In genomic region chr7:30743371-30744074, GRCh38 we compare ENCODE assay signal across 12 cellular contexts. TPM values are rescaled to one million over a fixed set of nuclear protein-coding genes. Genes with fewer than 3 reads are reported as not detected.
DNase-seq lines count a peak whose midpoint lies in the region; ATAC-seq, FAIRE-seq and TF ChIP-seq lines count a peak whose summit lies in the region.
"Had no signal": no experiment of that assay in that cellular context is flagged by ENCODE, and none has a peak within 500 bp of the region (broad histone marks: within the 10 kb centered on the region; RNA-seq: fewer than 3 reads in every experiment).

No MANE protein-coding gene starts in this region.

- no peak overlapping the region for H3K4me2 ChIP-seq in keratinocyte (ENCODE audit: control insufficient read depth, extremely low read depth, insufficient read depth, low read depth, low read length)

- H3K9ac ChIP-seq in keratinocyte (ENCODE audit: control insufficient read depth, extremely low read depth, insufficient read depth, low read length) = no peak overlapping the region

- H3K27me3 ChIP-seq in keratinocyte (ENCODE audit: control insufficient read depth, extremely low read depth, insufficient read depth, low read length) = peaks cover 4% of the 10 kb centered on the region

- no peak for ATAC-seq in HG03378 (IDR thresholded peaks at IDR 0.05; ENCODE audit: unreplicated experiment)
- ATAC-seq: activated CD4-positive, alpha-beta T cell treated with anti-CD3 and anti-CD28 coated beads for 36 hours had no signal

- H3K4me3 ChIP-seq in astrocyte of the cerebellum (ENCODE audit: low read depth, low read length) (no peak overlapping the region), keratinocyte (ENCODE audit: control insufficient read depth in 2 of 3, extremely low read depth in 1 of 3, insufficient read depth in 2 of 3, low read depth in 1 of 3, low read length in 3 of 3) (no peak overlapping the region)
- H3K4me3 ChIP-seq: coronary artery had no signal

- H2AFZ ChIP-seq in keratinocyte (ENCODE audit: control insufficient read depth, low read length) = no peak overlapping the region

- dilution Hi-C loops in keratinocyte (cut with MboI; ENCODE audit: extremely low pct_ligation_motif_present, low sequenced_read_pairs) = loop anchor here (25.0 kb wide), 1 partner anchor 106 kb away; no protein-coding TSS in a partner anchor

- in situ Hi-C loops in astrocyte of the cerebellum (cut with HindIII; ENCODE audit: low sequenced_read_pairs) = no loop called here

- H4K20me1 ChIP-seq in keratinocyte (ENCODE audit: control insufficient read depth, extremely low read depth, insufficient read depth, low read length) = no peaks in the 10 kb centered on the region

- H3K9me1 ChIP-seq in keratinocyte (ENCODE audit: control insufficient read depth, extremely low read depth, insufficient read depth, low read length) = no peaks in the 10 kb centered on the region

- TF ChIP-seq CTCF in astrocyte of the cerebellum (IDR thresholded peaks at IDR 0.05; ENCODE audit: low read depth, low read length, missing control alignments) (peak; percentile 24), keratinocyte (optimal IDR thresholded peaks at IDR 0.05 in 1 of 3, IDR thresholded peaks at IDR 0.05 in 1 of 3, conservative IDR thresholded peaks at IDR 0.05 in 1 of 3; ENCODE audit: extremely low read depth in 1 of 3, insufficient read depth in 2 of 3, low read length in 3 of 3) (peak; percentile 19 to 70 (median 27))

- H3K36me3 ChIP-seq in keratinocyte (ENCODE audit: control insufficient read depth in 2 of 2, extremely low read depth in 1 of 2, insufficient read depth in 2 of 2, low read length in 2 of 2) = no peaks in the 10 kb centered on the region

- DNase-seq in AG20443 (ENCODE audit: low spot score) = peak; percentile 83
- DNase-seq in HCEC 1CT = peak; percentile 41
- DNase-seq in astrocyte of the cerebellum (ENCODE audit: low read depth) = no peak
- no peak for DNase-seq in keratinocyte (ENCODE audit: low read depth, low spot score)
- no peak for DNase-seq in D341Med (ENCODE audit: low spot score)
- no peak for DNase-seq in NCI-H2029 (lab: John Stamatoyannopoulos, UW)
- DNase-seq in NOMO-1 treated with dmso at 0.1 percent for 144 hours (lab: John Stamatoyannopoulos, UW; ENCODE audit: unreplicated experiment) = no peak
- DNase-seq: activated CD4-positive, alpha-beta T cell treated with anti-CD3 and anti-CD28 coated beads for 36 hours; midbrain; NCI-H1436 had no signal

- H3K27ac ChIP-seq in keratinocyte (ENCODE audit: control insufficient read depth, insufficient read depth, low read length) = no peak overlapping the region
- H3K27ac ChIP-seq: coronary artery had no signal

- H3K4me1 ChIP-seq in keratinocyte (ENCODE audit: control insufficient read depth, extremely low read depth, insufficient read depth, low read length) = no peaks in the 10 kb centered on the region

- no peaks in the 10 kb centered on the region for H3K79me2 ChIP-seq in keratinocyte (ENCODE audit: control insufficient read depth, insufficient read depth, low read length)

- no peaks in the 10 kb centered on the region for H3K9me3 ChIP-seq in keratinocyte (ENCODE audit: control insufficient read depth, low read depth, low read length)

- FAIRE-seq in keratinocyte (lab: Jason Lieb, UNC) = no peak

RNA-seq across cellular contexts. Expression of gene INMT, which starts 8.4 kb away (rescaled TPM):
- polyA plus RNA-seq in keratinocyte = not detected in 3 replicates
- polyA plus RNA-seq in keratinocyte (2011; ENCODE audit: low read depth) = not detected
- polyA plus RNA-seq in keratinocyte (2011; cell fraction: cytosol; rRNA removed) = not detected in 2 replicates
- polyA plus RNA-seq in keratinocyte (2011; cell fraction: nucleus; rRNA removed) = not detected in 2 replicates
- polyA plus RNA-seq in keratinocyte (2012; ENCODE audit: low replicate concordance) = not detected in 2 replicates
- not detected in 3 replicates for polyA minus RNA-seq in keratinocyte
- not detected for polyA minus RNA-seq in keratinocyte (2011; cell fraction: cytosol; rRNA and poly(A)+ RNA removed)
- polyA minus RNA-seq in keratinocyte (2011; cell fraction: nucleus; rRNA and poly(A)+ RNA removed) = not detected in 2 replicates

RNA-seq across cellular contexts. Expression of gene MINDY4, which starts 27.7 kb away (rescaled TPM):
- polyA plus RNA-seq in keratinocyte = 1.5 to 1.8 TPM (median 1.7 TPM) in 3 replicates
- 0.26 TPM for polyA plus RNA-seq in keratinocyte (2011; ENCODE audit: low read depth)
- 1.3 and 1.4 TPM in 2 replicates for polyA plus RNA-seq in keratinocyte (2011; cell fraction: cytosol; rRNA removed)
- 3.1 and 3.5 TPM in 2 replicates for polyA plus RNA-seq in keratinocyte (2011; cell fraction: nucleus; rRNA removed)
- polyA plus RNA-seq in keratinocyte (2012; ENCODE audit: low replicate concordance) = 0.63 and 2.7 TPM in 2 replicates
- polyA minus RNA-seq in keratinocyte = 1.5 to 3.9 TPM (median 3.5 TPM) in 3 replicates
- 1.2 TPM for polyA minus RNA-seq in keratinocyte (2011; cell fraction: cytosol; rRNA and poly(A)+ RNA removed)
- 3.0 and 3.8 TPM in 2 replicates for polyA minus RNA-seq in keratinocyte (2011; cell fraction: nucleus; rRNA and poly(A)+ RNA removed)

Comparison
In these comparisons a context has a peak if more than half of its experiments do, and no peak if none do; other contexts are left out.
1. DNase-seq: peak in AG20443 (single experiment) and HCEC 1CT (single experiment); none in astrocyte of the cerebellum (single experiment), keratinocyte (single experiment), D341Med (single experiment), NCI-H2029 (single experiment) and NOMO-1 treated with dmso at 0.1 percent for 144 hours (single experiment).